In the genomic region with DNA sequence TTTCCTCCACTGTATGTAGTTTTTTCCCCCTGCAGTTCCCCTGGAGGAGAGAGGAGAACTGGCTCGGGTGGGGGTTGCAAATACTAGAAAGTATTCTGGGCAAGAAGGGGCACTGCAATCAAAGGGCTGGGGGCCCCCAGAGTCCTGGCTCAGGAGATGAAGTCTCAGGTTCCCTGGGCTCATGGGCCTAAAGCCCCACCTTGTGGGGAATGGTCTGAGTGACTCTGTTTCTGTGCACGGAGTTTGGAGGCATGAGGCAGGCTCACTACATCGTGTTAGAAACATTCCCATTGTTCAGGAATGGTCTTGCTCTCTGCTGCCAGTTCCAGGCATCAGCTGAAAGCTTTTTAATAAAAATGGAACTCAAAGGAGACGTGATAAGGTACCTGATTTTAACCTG, we compare ENCODE assay signal across 1 cellular context.
TF ChIP-seq lines count a peak whose summit lies in the region.

No MANE protein-coding gene starts in this region.

TF ChIP-seq in H1, 55 proteins besides CTCF, POLR2A, EP300 and RAD21 (continued from another document):
- TF ChIP-seq ASH2L (IDR thresholded peaks at IDR 0.05; ENCODE audit: low read length) (no peak), CEBPB (IDR thresholded peaks at IDR 0.05; ENCODE audit: low read depth, low read length) (no peak), TEAD4 (IDR thresholded peaks at IDR 0.05; ENCODE audit: low read depth, low read length) (no peak), BACH1 (IDR thresholded peaks at IDR 0.05; ENCODE audit: low read length) (no peak), BCL11A (IDR thresholded peaks at IDR 0.05; ENCODE audit: low read depth in 2 of 2, low read length in 2 of 2) (no peak), YY1 (IDR thresholded peaks at IDR 0.05; ENCODE audit: low read depth, low read length) (no peak)
- TF ChIP-seq, protein P1, sequence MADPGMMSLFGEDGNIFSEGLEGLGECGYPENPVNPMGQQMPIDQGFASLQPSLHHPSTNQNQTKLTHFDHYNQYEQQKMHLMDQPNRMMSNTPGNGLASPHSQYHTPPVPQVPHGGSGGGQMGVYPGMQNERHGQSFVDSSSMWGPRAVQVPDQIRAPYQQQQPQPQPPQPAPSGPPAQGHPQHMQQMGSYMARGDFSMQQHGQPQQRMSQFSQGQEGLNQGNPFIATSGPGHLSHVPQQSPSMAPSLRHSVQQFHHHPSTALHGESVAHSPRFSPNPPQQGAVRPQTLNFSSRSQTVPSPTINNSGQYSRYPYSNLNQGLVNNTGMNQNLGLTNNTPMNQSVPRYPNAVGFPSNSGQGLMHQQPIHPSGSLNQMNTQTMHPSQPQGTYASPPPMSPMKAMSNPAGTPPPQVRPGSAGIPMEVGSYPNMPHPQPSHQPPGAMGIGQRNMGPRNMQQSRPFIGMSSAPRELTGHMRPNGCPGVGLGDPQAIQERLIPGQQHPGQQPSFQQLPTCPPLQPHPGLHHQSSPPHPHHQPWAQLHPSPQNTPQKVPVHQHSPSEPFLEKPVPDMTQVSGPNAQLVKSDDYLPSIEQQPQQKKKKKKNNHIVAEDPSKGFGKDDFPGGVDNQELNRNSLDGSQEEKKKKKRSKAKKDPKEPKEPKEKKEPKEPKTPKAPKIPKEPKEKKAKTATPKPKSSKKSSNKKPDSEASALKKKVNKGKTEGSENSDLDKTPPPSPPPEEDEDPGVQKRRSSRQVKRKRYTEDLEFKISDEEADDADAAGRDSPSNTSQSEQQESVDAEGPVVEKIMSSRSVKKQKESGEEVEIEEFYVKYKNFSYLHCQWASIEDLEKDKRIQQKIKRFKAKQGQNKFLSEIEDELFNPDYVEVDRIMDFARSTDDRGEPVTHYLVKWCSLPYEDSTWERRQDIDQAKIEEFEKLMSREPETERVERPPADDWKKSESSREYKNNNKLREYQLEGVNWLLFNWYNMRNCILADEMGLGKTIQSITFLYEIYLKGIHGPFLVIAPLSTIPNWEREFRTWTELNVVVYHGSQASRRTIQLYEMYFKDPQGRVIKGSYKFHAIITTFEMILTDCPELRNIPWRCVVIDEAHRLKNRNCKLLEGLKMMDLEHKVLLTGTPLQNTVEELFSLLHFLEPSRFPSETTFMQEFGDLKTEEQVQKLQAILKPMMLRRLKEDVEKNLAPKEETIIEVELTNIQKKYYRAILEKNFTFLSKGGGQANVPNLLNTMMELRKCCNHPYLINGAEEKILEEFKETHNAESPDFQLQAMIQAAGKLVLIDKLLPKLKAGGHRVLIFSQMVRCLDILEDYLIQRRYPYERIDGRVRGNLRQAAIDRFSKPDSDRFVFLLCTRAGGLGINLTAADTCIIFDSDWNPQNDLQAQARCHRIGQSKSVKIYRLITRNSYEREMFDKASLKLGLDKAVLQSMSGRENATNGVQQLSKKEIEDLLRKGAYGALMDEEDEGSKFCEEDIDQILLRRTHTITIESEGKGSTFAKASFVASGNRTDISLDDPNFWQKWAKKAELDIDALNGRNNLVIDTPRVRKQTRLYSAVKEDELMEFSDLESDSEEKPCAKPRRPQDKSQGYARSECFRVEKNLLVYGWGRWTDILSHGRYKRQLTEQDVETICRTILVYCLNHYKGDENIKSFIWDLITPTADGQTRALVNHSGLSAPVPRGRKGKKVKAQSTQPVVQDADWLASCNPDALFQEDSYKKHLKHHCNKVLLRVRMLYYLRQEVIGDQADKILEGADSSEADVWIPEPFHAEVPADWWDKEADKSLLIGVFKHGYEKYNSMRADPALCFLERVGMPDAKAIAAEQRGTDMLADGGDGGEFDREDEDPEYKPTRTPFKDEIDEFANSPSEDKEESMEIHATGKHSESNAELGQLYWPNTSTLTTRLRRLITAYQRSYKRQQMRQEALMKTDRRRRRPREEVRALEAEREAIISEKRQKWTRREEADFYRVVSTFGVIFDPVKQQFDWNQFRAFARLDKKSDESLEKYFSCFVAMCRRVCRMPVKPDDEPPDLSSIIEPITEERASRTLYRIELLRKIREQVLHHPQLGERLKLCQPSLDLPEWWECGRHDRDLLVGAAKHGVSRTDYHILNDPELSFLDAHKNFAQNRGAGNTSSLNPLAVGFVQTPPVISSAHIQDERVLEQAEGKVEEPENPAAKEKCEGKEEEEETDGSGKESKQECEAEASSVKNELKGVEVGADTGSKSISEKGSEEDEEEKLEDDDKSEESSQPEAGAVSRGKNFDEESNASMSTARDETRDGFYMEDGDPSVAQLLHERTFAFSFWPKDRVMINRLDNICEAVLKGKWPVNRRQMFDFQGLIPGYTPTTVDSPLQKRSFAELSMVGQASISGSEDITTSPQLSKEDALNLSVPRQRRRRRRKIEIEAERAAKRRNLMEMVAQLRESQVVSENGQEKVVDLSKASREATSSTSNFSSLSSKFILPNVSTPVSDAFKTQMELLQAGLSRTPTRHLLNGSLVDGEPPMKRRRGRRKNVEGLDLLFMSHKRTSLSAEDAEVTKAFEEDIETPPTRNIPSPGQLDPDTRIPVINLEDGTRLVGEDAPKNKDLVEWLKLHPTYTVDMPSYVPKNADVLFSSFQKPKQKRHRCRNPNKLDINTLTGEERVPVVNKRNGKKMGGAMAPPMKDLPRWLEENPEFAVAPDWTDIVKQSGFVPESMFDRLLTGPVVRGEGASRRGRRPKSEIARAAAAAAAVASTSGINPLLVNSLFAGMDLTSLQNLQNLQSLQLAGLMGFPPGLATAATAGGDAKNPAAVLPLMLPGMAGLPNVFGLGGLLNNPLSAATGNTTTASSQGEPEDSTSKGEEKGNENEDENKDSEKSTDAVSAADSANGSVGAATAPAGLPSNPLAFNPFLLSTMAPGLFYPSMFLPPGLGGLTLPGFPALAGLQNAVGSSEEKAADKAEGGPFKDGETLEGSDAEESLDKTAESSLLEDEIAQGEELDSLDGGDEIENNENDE (IDR thresholded peaks at IDR 0.05; ENCODE audit: insufficient replicate concordance, low read length): no peak
- TF ChIP-seq, protein P2, sequence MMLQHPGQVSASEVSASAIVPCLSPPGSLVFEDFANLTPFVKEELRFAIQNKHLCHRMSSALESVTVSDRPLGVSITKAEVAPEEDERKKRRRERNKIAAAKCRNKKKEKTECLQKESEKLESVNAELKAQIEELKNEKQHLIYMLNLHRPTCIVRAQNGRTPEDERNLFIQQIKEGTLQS (IDR thresholded peaks at IDR 0.05; ENCODE audit: insufficient read depth, low read depth, low read length): no peak
